ENCODE assay signal across 8 cellular contexts in genomic region chr5:176416123-176416924, GRCh38. TPM values are rescaled to one million over a fixed set of nuclear protein-coding genes. Genes with fewer than 3 reads are reported as not detected.
A peak's percentile ranks its signal among the peaks of the same experiment; 100 is the strongest.
DNase-seq lines count a peak whose midpoint lies in the region; ATAC-seq and TF ChIP-seq lines count a peak whose summit lies in the region.

TSS of gene CLTB (minus strand) at chr5:176416539. CDS start at chr5:176416363, 176 bp downstream.

- H3K9me3 ChIP-seq in iPS DF 6.9 (ENCODE audit: control insufficient read depth, insufficient read depth, low read length) = no peaks in the 10 kb centered on the region

- H3K4me3 ChIP-seq in iPS DF 6.9 (ENCODE audit: low read length) (peak within 1 kb of the TSS; percentile 68), skeletal muscle cell (ENCODE audit: low read depth, low read length) (peak within 1 kb of the TSS; percentile 77)

- peak; percentile 63 for TF ChIP-seq CTCF in brain (conservative IDR thresholded peaks at IDR 0.05)

- peaks cover 7% of the 10 kb centered on the region for H3K27me3 Mint-ChIP-seq in brain

- H3K4me1 ChIP-seq in iPS DF 6.9 (ENCODE audit: control insufficient read depth, insufficient read depth, low read length) = no peaks in the 10 kb centered on the region

- DNase-seq in NK-92 treated with Interleukin-12 subunit alpha and Interleukin-12 subunit beta, amount 100 ng/mL, for 24 hours (lab: John Stamatoyannopoulos, UW) = peak; percentile 74
- DNase-seq in NK-92 (lab: John Stamatoyannopoulos, UW; ENCODE audit: unreplicated experiment) (no peak), NCI-H2029 treated with DMSO at 0.1 percent for 48 hours (lab: John Stamatoyannopoulos, UW) (peak; percentile 45), UCSD-AML1 (lab: John Stamatoyannopoulos, UW; ENCODE audit: unreplicated experiment) (peak; percentile 92), iPS DF 6.9 (ENCODE audit: low read depth, low spot score) (peak; percentile 79), skeletal muscle cell (ENCODE audit: low read depth) (peak; percentile 34)

- no peaks in the 10 kb centered on the region for H3K36me3 Mint-ChIP-seq in brain

- H3K36me3 ChIP-seq in iPS DF 6.9 (ENCODE audit: control insufficient read depth, insufficient read depth, low read length) = no peaks in the 10 kb centered on the region

- H3K9me3 Mint-ChIP-seq in brain = peaks cover 5 to 12% (median 7%) of the 10 kb centered on the region in 5 experiments

- no peak within 1 kb of the TSS for H3K27ac ChIP-seq in iPS DF 6.9 (ENCODE audit: low read length)

- peak within 1 kb of the TSS; percentile 51 to 84 (median 71) for H3K27ac Mint-ChIP-seq in brain

- peaks cover 43% of the 10 kb centered on the region for H3K4me1 Mint-ChIP-seq in brain

- H3K27me3 ChIP-seq in iPS DF 6.9 (ENCODE audit: control insufficient read depth, insufficient read depth, low read length) = no peaks in the 10 kb centered on the region

- WGBS in iPS DF 6.9 (ENCODE audit: insufficient coverage, insufficient read length) = no CpG with 5 or more reads among the region's 99 CpGs

- ATAC-seq in HG02938 (IDR thresholded peaks at IDR 0.05; ENCODE audit: unreplicated experiment) = peak; percentile 83

- H3K4me3 Mint-ChIP-seq in brain = peak within 1 kb of the TSS; percentile 81 to 91 (median 86)

RNA-seq across cellular contexts. Expression of gene CLTB, which starts in this region (rescaled TPM):
- 141 TPM for polyA plus RNA-seq in brain (ENCODE audit: insufficient read depth, low read depth, low replicate concordance)
